Comparison of ENCODE assay signal across 1 cellular context in genomic region chr5:32590136-32590869, GRCh38.
TF ChIP-seq lines count a peak whose summit lies in the region.

No MANE protein-coding gene starts in this region.

TF ChIP-seq in GM12878, 131 proteins besides CTCF, POLR2A, EP300 and RAD21 (continued from another document):
- TF ChIP-seq, protein P1, sequence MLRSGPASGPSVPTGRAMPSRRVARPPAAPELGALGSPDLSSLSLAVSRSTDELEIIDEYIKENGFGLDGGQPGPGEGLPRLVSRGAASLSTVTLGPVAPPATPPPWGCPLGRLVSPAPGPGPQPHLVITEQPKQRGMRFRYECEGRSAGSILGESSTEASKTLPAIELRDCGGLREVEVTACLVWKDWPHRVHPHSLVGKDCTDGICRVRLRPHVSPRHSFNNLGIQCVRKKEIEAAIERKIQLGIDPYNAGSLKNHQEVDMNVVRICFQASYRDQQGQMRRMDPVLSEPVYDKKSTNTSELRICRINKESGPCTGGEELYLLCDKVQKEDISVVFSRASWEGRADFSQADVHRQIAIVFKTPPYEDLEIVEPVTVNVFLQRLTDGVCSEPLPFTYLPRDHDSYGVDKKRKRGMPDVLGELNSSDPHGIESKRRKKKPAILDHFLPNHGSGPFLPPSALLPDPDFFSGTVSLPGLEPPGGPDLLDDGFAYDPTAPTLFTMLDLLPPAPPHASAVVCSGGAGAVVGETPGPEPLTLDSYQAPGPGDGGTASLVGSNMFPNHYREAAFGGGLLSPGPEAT (IDR thresholded peaks at IDR 0.05; ENCODE audit: low read depth): 0 out of 2 replicates have a peak, but pooled peaks have one; percentile 32
- TF ChIP-seq NBN (IDR thresholded peaks at IDR 0.05) (0 out of 2 replicates have a peak, but pooled peaks have one; percentile 28), RUNX3 (IDR thresholded peaks at IDR 0.05; ENCODE audit: low read length) (peak; percentile 76)
- TF ChIP-seq, protein P2, sequence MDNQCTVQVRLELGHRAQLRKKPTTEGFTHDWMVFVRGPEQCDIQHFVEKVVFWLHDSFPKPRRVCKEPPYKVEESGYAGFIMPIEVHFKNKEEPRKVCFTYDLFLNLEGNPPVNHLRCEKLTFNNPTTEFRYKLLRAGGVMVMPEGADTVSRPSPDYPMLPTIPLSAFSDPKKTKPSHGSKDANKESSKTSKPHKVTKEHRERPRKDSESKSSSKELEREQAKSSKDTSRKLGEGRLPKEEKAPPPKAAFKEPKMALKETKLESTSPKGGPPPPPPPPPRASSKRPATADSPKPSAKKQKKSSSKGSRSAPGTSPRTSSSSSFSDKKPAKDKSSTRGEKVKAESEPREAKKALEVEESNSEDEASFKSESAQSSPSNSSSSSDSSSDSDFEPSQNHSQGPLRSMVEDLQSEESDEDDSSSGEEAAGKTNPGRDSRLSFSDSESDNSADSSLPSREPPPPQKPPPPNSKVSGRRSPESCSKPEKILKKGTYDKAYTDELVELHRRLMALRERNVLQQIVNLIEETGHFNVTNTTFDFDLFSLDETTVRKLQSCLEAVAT (IDR thresholded peaks at IDR 0.05): peak; percentile 31; the same call in 1 of the 2 replicates
